Comparison of ENCODE assay signal across 33 cellular contexts in genomic region chr3:114083112-114083511, GRCh38.
"Had no signal": no experiment of that assay in that cellular context is flagged by ENCODE, and none has a peak within 500 bp of the region (broad histone marks: within the 10 kb centered on the region; RNA-seq: fewer than 3 reads in every experiment).

No MANE protein-coding gene starts in this region.

- H3K9me3 Mint-ChIP-seq: activated CD8-positive, alpha-beta T cell treated with anti-CD3 and anti-CD28 coated beads for 36 hours; activated naive CD4-positive, alpha-beta T cell treated with anti-CD3 and anti-CD28 coated beads, Interleukin-2, amount 50 U/mL, for 72 hours; activated T-cell treated with anti-CD3 and anti-CD28 coated beads, Interleukin-2, amount 50 U/mL, for 4 hours; brain had no signal

- H3K27me3 Mint-ChIP-seq: activated CD4-positive, alpha-beta T cell treated with anti-CD3 and anti-CD28 coated beads, Interleukin-2, amount 10 ng/mL, durations not matched to agents 24 days and 14 days; activated CD8-positive, alpha-beta T cell treated with anti-CD3 and anti-CD28 coated beads for 36 hours; brain had no signal

- H3K4me1 Mint-ChIP-seq: activated CD4-positive, alpha-beta T cell treated with anti-CD3 and anti-CD28 coated beads, Interleukin-2, amount 10 ng/mL, durations not matched to agents 24 days and 14 days; brain had no signal

- H3K9me3 ChIP-seq: adrenal gland, MG63, Peyer's patch had no signal

- H3K27me3 ChIP-seq: adrenal gland, MG63, Peyer's patch had no signal

- H3K27ac Mint-ChIP-seq: activated CD4-positive, alpha-beta T cell treated with anti-CD3 and anti-CD28 coated beads, Interleukin-2, amount 10 ng/mL, durations not matched to agents 24 days and 14 days; activated CD8-positive, alpha-beta T cell treated with anti-CD3 and anti-CD28 coated beads for 36 hours; activated naive CD4-positive, alpha-beta T cell treated with anti-CD3 and anti-CD28 coated beads, Interleukin-2, amount 50 U/mL, for 72 hours; brain had no signal

- H3K4me3 ChIP-seq: adrenal gland, MG63, Peyer's patch had no signal

- FAIRE-seq: bronchial epithelial cell had no signal

- DNase-seq: activated CD4-positive, alpha-beta T cell treated with anti-CD3 and anti-CD28 coated beads, Interleukin-2, amount 10 ng/mL, durations not matched to agents 24 days and 14 days; activated CD4-positive, alpha-beta T cell treated with anti-CD3 and anti-CD28 coated beads, Interleukin-2, amount 50 U/mL, for 4 hours; activated CD8-positive, alpha-beta T cell treated with anti-CD3 and anti-CD28 coated beads for 36 hours; activated effector memory CD4-positive, alpha-beta T cell treated with anti-CD3 and anti-CD28 coated beads, Interleukin-2, amount 50 U/mL, for 16 hours; activated naive CD4-positive, alpha-beta T cell treated with Interleukin-2 at 50 U/mL for 16 hours; activated T-cell treated with anti-CD3 and anti-CD28 coated beads, Interleukin-2, amount 50 U/mL, for 4 hours; adrenal gland; caudate nucleus; Kasumi-1; KG1; MG63; NCI-H1048; NCI-H1105 treated with DMSO at 0.1 percent for 48 hours; NCI-H1436; NCI-H1694; NCI-H2029; NCI-H2107; NCI-H2171; NCI-H510A; NCI-H526; NCI-H748 treated with DMSO at 0.1 percent for 48 hours; NK-92 treated with Interleukin-12 subunit alpha and Interleukin-12 subunit beta, amount 100 ng/mL, for 24 hours; PC-3; Peyer's patch; RPMI8226; SIG-M5; SW 1271; T-helper 1 cell; T1000 had no signal

- H3K4me3 Mint-ChIP-seq: activated CD4-positive, alpha-beta T cell treated with anti-CD3 and anti-CD28 coated beads, Interleukin-2, amount 10 ng/mL, durations not matched to agents 24 days and 14 days; activated CD8-positive, alpha-beta T cell treated with anti-CD3 and anti-CD28 coated beads for 36 hours; activated T-cell treated with anti-CD3 and anti-CD28 coated beads, Interleukin-2, amount 50 U/mL, for 4 hours; brain had no signal

- H3K4me1 ChIP-seq: adrenal gland, Peyer's patch had no signal

- ATAC-seq: activated CD8-positive, alpha-beta T cell treated with anti-CD3 and anti-CD28 coated beads for 36 hours; activated naive CD4-positive, alpha-beta T cell treated with anti-CD3 and anti-CD28 coated beads, Interleukin-2, amount 50 U/mL, for 72 hours; activated T-cell treated with anti-CD3 and anti-CD28 coated beads, Interleukin-2, amount 50 U/mL, for 4 hours; PC-3; Right ventricle myocardium inferior had no signal

- H3K27ac ChIP-seq: adrenal gland, Peyer's patch had no signal
